22 cellular contexts compared by ENCODE assay signal in the genomic region with DNA sequence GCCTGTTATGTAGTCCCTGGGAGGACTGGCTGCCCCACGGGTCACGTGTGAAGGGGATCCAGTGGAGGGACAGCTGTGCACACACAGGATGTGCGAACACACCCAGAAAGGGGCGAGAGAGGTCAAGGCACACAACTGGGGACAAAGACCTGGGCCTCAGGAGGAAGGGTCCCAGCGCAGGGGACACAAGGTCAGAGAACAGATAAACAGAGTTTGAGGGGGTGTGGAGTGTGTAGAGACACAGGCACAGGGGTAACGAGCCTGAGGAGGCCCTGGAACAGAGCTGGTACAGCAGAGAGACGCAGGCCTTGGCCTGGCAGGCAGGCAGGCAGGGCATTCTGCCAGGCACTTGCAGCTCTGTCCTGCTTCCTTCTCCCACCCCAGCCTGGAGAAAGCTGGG. TPM values are rescaled to one million over a fixed set of nuclear protein-coding genes. Genes with fewer than 3 reads are reported as not detected.
DNase-seq lines count a peak whose midpoint lies in the region; ATAC-seq and TF ChIP-seq lines count a peak whose summit lies in the region.
"Had no signal": no experiment of that assay in that cellular context is flagged by ENCODE, and none has a peak within 500 bp of the region (broad histone marks: within the 10 kb centered on the region; RNA-seq: fewer than 3 reads in every experiment).

No MANE protein-coding gene starts in this region.

- no peak for ATAC-seq in central memory CD8-positive, alpha-beta T cell (replicated peaks; ENCODE audit: extremely low read depth, poor library complexity, severe bottlenecking)
- ATAC-seq: WTC11 had no signal

- H3K9ac ChIP-seq in GM23248: no peak overlapping the region

- 0 out of 2 replicates have a peak, but pooled peaks cover 4% of the 10 kb centered on the region for H3K36me3 ChIP-seq in GM23248 (ENCODE audit: low read depth)

- H3K4me3 Mint-ChIP-seq in activated naive CD4-positive, alpha-beta T cell treated with anti-CD3 and anti-CD28 coated beads, Interleukin-2, amount 10 ng/mL, durations not matched to agents 7 days and 5 days: no peak overlapping the region
- no peak overlapping the region for H3K4me3 Mint-ChIP-seq in central memory CD8-positive, alpha-beta T cell
- no peak overlapping the region for H3K4me3 Mint-ChIP-seq in progenitor cell of endocrine pancreas (ENCODE audit: low read depth)
- H3K4me3 Mint-ChIP-seq in activated T-helper 2 cell treated with anti-CD3 and anti-CD28 coated beads, Interferon-gamma antibody, Interleukin-2, Interleukin-4, amounts not matched to agents 10 μg/mL and 5 μg/mL and 100 μg/mL, durations not matched to agents 14 hours and 24 hours and 36 hours (ENCODE audit: low read depth): no peak overlapping the region
- H3K4me3 Mint-ChIP-seq: CD4-positive, alpha-beta memory T cell; dendritic cell treated with granulocyte-macrophage colony-stimulating factor and Interleukin-4, amounts not matched to agents 40 ng/mL and 50 ng/mL, for 4 days; mesothelial cell of epicardium; WTC11 had no signal

- H3K4me2 ChIP-seq in GM23248 (ENCODE audit: unreplicated experiment): no peak overlapping the region

- intact Hi-C loops in activated T-helper 2 cell treated with anti-CD3 and anti-CD28 coated beads, Interferon-gamma antibody, Interleukin-2, Interleukin-4, amounts not matched to agents 10 μg/mL and 5 μg/mL and 100 μg/mL, durations not matched to agents 14 hours and 24 hours and 36 hours (cut with micrococcal nuclease): no loop called here

- no peak overlapping the region for H3K4me3 ChIP-seq in GM23248
- H3K4me3 ChIP-seq: sigmoid colon, SJSA1, vagina had no signal

- WGBS in GM23248 (ENCODE audit: low coverage in 1 of 2, low lambda C conversion rate in 2 of 2, missing lambda C conversion rate in 2 of 2), 2 experiments: 87 to 88% methylated on average over 7 of the region's 7 CpGs

- in situ Hi-C loops in GM23248 (cut with MboI): no loop called here

- no peak for TF ChIP-seq CTCF in progenitor cell of endocrine pancreas (IDR thresholded peaks at IDR 0.05; ENCODE audit: unreplicated experiment)

- peaks cover 6% of the 10 kb centered on the region for H3K4me1 Mint-ChIP-seq in activated naive CD4-positive, alpha-beta T cell treated with anti-CD3 and anti-CD28 coated beads, Interleukin-2, amount 10 ng/mL, durations not matched to agents 7 days and 5 days
- H3K4me1 Mint-ChIP-seq in central memory CD8-positive, alpha-beta T cell: peaks cover 7% of the 10 kb centered on the region
- peaks cover 2% of the 10 kb centered on the region for H3K4me1 Mint-ChIP-seq in progenitor cell of endocrine pancreas (ENCODE audit: low read depth)
- H3K4me1 Mint-ChIP-seq in activated T-helper 2 cell treated with anti-CD3 and anti-CD28 coated beads, Interferon-gamma antibody, Interleukin-2, Interleukin-4, amounts not matched to agents 10 μg/mL and 5 μg/mL and 100 μg/mL, durations not matched to agents 14 hours and 24 hours and 36 hours (ENCODE audit: low read depth): peaks cover 5% of the 10 kb centered on the region

- peaks cover 72% of the 10 kb centered on the region for H3K36me3 Mint-ChIP-seq in activated naive CD4-positive, alpha-beta T cell treated with anti-CD3 and anti-CD28 coated beads, Interleukin-2, amount 10 ng/mL, durations not matched to agents 7 days and 5 days
- peaks cover 19% of the 10 kb centered on the region for H3K36me3 Mint-ChIP-seq in central memory CD8-positive, alpha-beta T cell (ENCODE audit: insufficient read depth)
- H3K36me3 Mint-ChIP-seq in progenitor cell of endocrine pancreas (ENCODE audit: insufficient read depth): peaks cover 5% of the 10 kb centered on the region
- H3K36me3 Mint-ChIP-seq in activated T-helper 2 cell treated with anti-CD3 and anti-CD28 coated beads, Interferon-gamma antibody, Interleukin-2, Interleukin-4, amounts not matched to agents 10 μg/mL and 5 μg/mL and 100 μg/mL, durations not matched to agents 14 hours and 24 hours and 36 hours (ENCODE audit: low read depth): peaks cover 93% of the 10 kb centered on the region

- no peak for DNase-seq in activated naive CD4-positive, alpha-beta T cell treated with anti-CD3 and anti-CD28 coated beads, Interleukin-2, amount 10 ng/mL, durations not matched to agents 7 days and 5 days
- no peak for DNase-seq in activated naive CD4-positive, alpha-beta T cell treated with anti-CD3 and anti-CD28 coated beads, Interleukin-2, amount 50 U/mL, for 16 hours
- peak; percentile 23 for DNase-seq in NCI-H1092 treated with DMSO at 0.1 percent for 48 hours (lab: John Stamatoyannopoulos, UW)
- DNase-seq in central memory CD8-positive, alpha-beta T cell (ENCODE audit: low spot score in 2 of 2): no peak
- no peak for DNase-seq in progenitor cell of endocrine pancreas (ENCODE audit: low spot score, unreplicated experiment)
- no peak for DNase-seq in OCI-M1 (lab: John Stamatoyannopoulos, UW)
- DNase-seq in activated T-helper 2 cell treated with anti-CD3 and anti-CD28 coated beads, Interferon-gamma antibody, Interleukin-2, Interleukin-4, amounts not matched to agents 10 μg/mL and 5 μg/mL and 100 μg/mL, durations not matched to agents 14 hours and 24 hours and 36 hours (ENCODE audit: low spot score): no peak
- no peak for DNase-seq in GM23248
- DNase-seq: activated effector memory CD4-positive, alpha-beta T cell treated with anti-CD3 and anti-CD28 coated beads, Interleukin-2, amount 50 U/mL, for 16 hours; CD4-positive, alpha-beta memory T cell; EL; foreskin melanocyte; GOT3; kidney glomerular epithelial cell; NCI-H146; sigmoid colon; stimulated activated CD4-positive, alpha-beta T cell treated with anti-CD3 and anti-CD28 coated beads, Interleukin-1b, Interleukin-23, amount 100 ng/mL, for 48 hours had no signal

- H3K27ac Mint-ChIP-seq in activated naive CD4-positive, alpha-beta T cell treated with anti-CD3 and anti-CD28 coated beads, Interleukin-2, amount 10 ng/mL, durations not matched to agents 7 days and 5 days: peak overlapping the region; percentile 11
- H3K27ac Mint-ChIP-seq in central memory CD8-positive, alpha-beta T cell (ENCODE audit: low read depth): peak overlapping the region; percentile 81
- H3K27ac Mint-ChIP-seq in progenitor cell of endocrine pancreas: peak overlapping the region; percentile 49
- H3K27ac Mint-ChIP-seq in activated T-helper 2 cell treated with anti-CD3 and anti-CD28 coated beads, Interferon-gamma antibody, Interleukin-2, Interleukin-4, amounts not matched to agents 10 μg/mL and 5 μg/mL and 100 μg/mL, durations not matched to agents 14 hours and 24 hours and 36 hours: no peak overlapping the region
- H3K27ac Mint-ChIP-seq: dendritic cell treated with granulocyte-macrophage colony-stimulating factor and Interleukin-4, amounts not matched to agents 40 ng/mL and 50 ng/mL, for 4 days; mesothelial cell of epicardium; WTC11 had no signal

- no peaks in the 10 kb centered on the region for H4K20me1 ChIP-seq in GM23248 (ENCODE audit: insufficient read depth)

- no peaks in the 10 kb centered on the region for H3K27me3 ChIP-seq in GM23248 (replicated peaks; ENCODE audit: insufficient read depth)
- H3K27me3 ChIP-seq: sigmoid colon, SJSA1, vagina had no signal

- H3F3A ChIP-seq in GM23248 (ENCODE audit: insufficient read depth): no peaks in the 10 kb centered on the region

- no peak overlapping the region for H2AFZ ChIP-seq in GM23248

- no peaks in the 10 kb centered on the region for H3K27me3 Mint-ChIP-seq in activated naive CD4-positive, alpha-beta T cell treated with anti-CD3 and anti-CD28 coated beads, Interleukin-2, amount 10 ng/mL, durations not matched to agents 7 days and 5 days
- no peaks in the 10 kb centered on the region for H3K27me3 Mint-ChIP-seq in central memory CD8-positive, alpha-beta T cell
- H3K27me3 Mint-ChIP-seq in progenitor cell of endocrine pancreas: no peaks in the 10 kb centered on the region
- H3K27me3 Mint-ChIP-seq in activated T-helper 2 cell treated with anti-CD3 and anti-CD28 coated beads, Interferon-gamma antibody, Interleukin-2, Interleukin-4, amounts not matched to agents 10 μg/mL and 5 μg/mL and 100 μg/mL, durations not matched to agents 14 hours and 24 hours and 36 hours (ENCODE audit: low read depth): no peaks in the 10 kb centered on the region
- H3K27me3 Mint-ChIP-seq: CD4-positive, alpha-beta memory T cell; dendritic cell treated with granulocyte-macrophage colony-stimulating factor and Interleukin-4, amounts not matched to agents 40 ng/mL and 50 ng/mL, for 4 days had no signal

- no peaks in the 10 kb centered on the region for H3K4me1 ChIP-seq in GM23248 (ENCODE audit: insufficient read depth)
- H3K4me1 ChIP-seq: sigmoid colon, vagina had no signal

- no peaks in the 10 kb centered on the region for H3K9me2 ChIP-seq in GM23248 (ENCODE audit: insufficient read depth)

- H3K79me2 ChIP-seq in GM23248 (ENCODE audit: insufficient read depth): no peaks in the 10 kb centered on the region

- H3K27ac ChIP-seq in GM23248: no peak overlapping the region
- H3K27ac ChIP-seq: sigmoid colon, SJSA1, vagina had no signal

- no peaks in the 10 kb centered on the region for H3K9me3 ChIP-seq in GM23248 (ENCODE audit: low read depth)
- H3K9me3 ChIP-seq: sigmoid colon, SJSA1, vagina had no signal

- H3K9me3 Mint-ChIP-seq in activated naive CD4-positive, alpha-beta T cell treated with anti-CD3 and anti-CD28 coated beads, Interleukin-2, amount 10 ng/mL, durations not matched to agents 7 days and 5 days: no peaks in the 10 kb centered on the region
- no peaks in the 10 kb centered on the region for H3K9me3 Mint-ChIP-seq in central memory CD8-positive, alpha-beta T cell
- H3K9me3 Mint-ChIP-seq in progenitor cell of endocrine pancreas (ENCODE audit: low read depth): no peaks in the 10 kb centered on the region
- no peaks in the 10 kb centered on the region for H3K9me3 Mint-ChIP-seq in activated T-helper 2 cell treated with anti-CD3 and anti-CD28 coated beads, Interferon-gamma antibody, Interleukin-2, Interleukin-4, amounts not matched to agents 10 μg/mL and 5 μg/mL and 100 μg/mL, durations not matched to agents 14 hours and 24 hours and 36 hours
- H3K9me3 Mint-ChIP-seq: CD4-positive, alpha-beta memory T cell; dendritic cell treated with granulocyte-macrophage colony-stimulating factor and Interleukin-4, amounts not matched to agents 40 ng/mL and 50 ng/mL, for 4 days; mesothelial cell of epicardium; WTC11 had no signal

- CTCF ChIA-PET in activated naive CD4-positive, alpha-beta T cell treated with anti-CD3 and anti-CD28 coated beads, Interleukin-2, amount 10 ng/mL, durations not matched to agents 7 days and 5 days (lab: Charles Lee): interaction anchor here (1.2 kb wide), 1 partner anchor 101 kb away, joined by 4 read pairs; no protein-coding TSS in a partner anchor

RNA-seq across cellular contexts. Expression of a gene that starts 14.8 kb away (rescaled TPM):
- total RNA-seq in progenitor cell of endocrine pancreas: 47.9 and 50.1 TPM in 2 replicates
- total RNA-seq in activated T-helper 2 cell treated with anti-CD3 and anti-CD28 coated beads, Interferon-gamma antibody, Interleukin-2, Interleukin-4, amounts not matched to agents 10 μg/mL and 5 μg/mL and 100 μg/mL, durations not matched to agents 14 hours and 24 hours and 36 hours: 61.8 and 67.9 TPM in 2 replicates
- 34.7 and 37.2 TPM in 2 replicates for total RNA-seq in GM23248 (2014; rRNA removed; shearing (Covaris generic))
- 43.1 and 43.3 TPM in 2 replicates for polyA plus RNA-seq in GM23248 (2016; fragmentation: Nextera tagmentation; extraction: Ambion mirVana)

RNA-seq across cellular contexts. Expression of a gene that starts 19.5 kb away (rescaled TPM):
- total RNA-seq in progenitor cell of endocrine pancreas: 27.2 and 28.4 TPM in 2 replicates
- 167 and 170 TPM in 2 replicates for total RNA-seq in activated T-helper 2 cell treated with anti-CD3 and anti-CD28 coated beads, Interferon-gamma antibody, Interleukin-2, Interleukin-4, amounts not matched to agents 10 μg/mL and 5 μg/mL and 100 μg/mL, durations not matched to agents 14 hours and 24 hours and 36 hours
- 16.7 and 28.2 TPM in 2 replicates for total RNA-seq in GM23248 (2014; rRNA removed; shearing (Covaris generic))
- 15.1 and 17.1 TPM in 2 replicates for polyA plus RNA-seq in GM23248 (2016; fragmentation: Nextera tagmentation; extraction: Ambion mirVana)
